Comparison of ENCODE assay signal across 8 cellular contexts in genomic region chr7:47945261-47946015, GRCh38. TPM values are rescaled to one million over a fixed set of nuclear protein-coding genes. Genes with fewer than 3 reads are reported as not detected.
DNase-seq lines count a peak whose midpoint lies in the region; ATAC-seq and TF ChIP-seq lines count a peak whose summit lies in the region.

No MANE protein-coding gene starts in this region.

- intact Hi-C loops in Right ventricle myocardium superior (cut with DNase I): loop anchor here (5.0 kb wide), 1 partner anchor 167 kb away; no protein-coding TSS in a partner anchor

- CTCF ChIA-PET in AG04449 (lab: Yijun Ruan, JAX): interaction anchor here (0.8 to 13.2 kb wide), 41 partner anchors 8 to 679 kb away, joined by 3 to 286 read pairs (median 5); no protein-coding TSS in a partner anchor

- DNase-seq in AG04449 (ENCODE audit: low read depth, low spot score) (no peak), GM13977 (ENCODE audit: low spot score) (peak; percentile 66), HuH-7.5 (ENCODE audit: low spot score) (peak; percentile 65), SK-MEL-5 (ENCODE audit: low read depth, low spot score) (peak; percentile 86), Right ventricle myocardium superior (peak; percentile 91), retina (peak; percentile 65), 8988T (no peak)
- DNase-seq in activated naive CD4-positive, alpha-beta T cell treated with Interleukin-2 at 50 U/mL for 16 hours: peak; percentile 75

- peak; percentile 40 for ATAC-seq in Right ventricle myocardium superior (ENCODE audit: poor library complexity)

- POLR2A ChIA-PET in AG04449 (lab: Yijun Ruan, JAX): interaction anchor here (0.8 to 1.2 kb wide), 2 partner anchors 9 to 209 kb away, joined by 3 to 4 read pairs; no protein-coding TSS in a partner anchor

- in situ Hi-C loops in GM13977 (cut with MboI; ENCODE audit: low pct_unique_long_range_greater_than_20kb, low sequenced_read_pairs, unreplicated experiment): no loop called here
- in situ Hi-C loops in SK-MEL-5 (cut with HindIII; ENCODE audit: low pct_unique_long_range_greater_than_20kb, low sequenced_read_pairs): no loop called here

- no peak overlapping the region for H3K4me3 ChIP-seq in AG04449 (ENCODE audit: low read depth, low read length)

- TF ChIP-seq CTCF in AG04449 (IDR thresholded peaks at IDR 0.05; ENCODE audit: insufficient read depth, low read length, missing control alignments) (peak; percentile 49), GM13977 (IDR thresholded peaks at IDR 0.05; ENCODE audit: extremely low read depth, insufficient read depth, missing control alignments) (peak; percentile 85)

RNA-seq across cellular contexts. Expression of gene PKD1L1, which starts 2.8 kb away (rescaled TPM):
- total RNA-seq in SK-MEL-5 (2014; rRNA removed; shearing (Covaris generic)): 0.51 and 0.58 TPM in 2 replicates
- polyA plus RNA-seq in SK-MEL-5 (2015; cell fraction: cytosol; rRNA removed): 0.21 and 0.41 TPM in 2 replicates
- 3.6 and 3.9 TPM in 2 replicates for polyA plus RNA-seq in SK-MEL-5 (2015; cell fraction: nucleus; rRNA removed)
- total RNA-seq in Right ventricle myocardium superior: 1.9 TPM

RNA-seq across cellular contexts. Expression of gene HUS1, which starts 34.0 kb away (rescaled TPM):
- total RNA-seq in SK-MEL-5 (2014; rRNA removed; shearing (Covaris generic)): 50.4 and 71.8 TPM in 2 replicates
- 45.1 and 55.0 TPM in 2 replicates for polyA plus RNA-seq in SK-MEL-5 (2015; cell fraction: cytosol; rRNA removed)
- 66.8 and 75.0 TPM in 2 replicates for polyA plus RNA-seq in SK-MEL-5 (2015; cell fraction: nucleus; rRNA removed)
- 23.8 TPM for total RNA-seq in Right ventricle myocardium superior

Comparison
In these comparisons a context has a peak if more than half of its experiments do, and no peak if none do; other contexts are left out.
1. DNase-seq: peak in GM13977 (single experiment), HuH-7.5 (single experiment), SK-MEL-5 (single experiment), activated naive CD4-positive, alpha-beta T cell treated with Interleukin-2 at 50 U/mL for 16 hours (single experiment), Right ventricle myocardium superior (single experiment) and retina (single experiment); none in AG04449 (single experiment) and 8988T (single experiment).